ENCODE assay signal across 12 cellular contexts in genomic region chr3:127848131-127849129, GRCh38. TPM values are rescaled to one million over a fixed set of nuclear protein-coding genes. Genes with fewer than 3 reads are reported as not detected.
DNase-seq lines count a peak whose midpoint lies in the region; ATAC-seq and TF ChIP-seq lines count a peak whose summit lies in the region.
"Had no signal": no experiment of that assay in that cellular context is flagged by ENCODE, and none has a peak within 500 bp of the region (broad histone marks: within the 10 kb centered on the region; RNA-seq: fewer than 3 reads in every experiment).

No MANE protein-coding gene starts in this region.

- TF ChIP-seq CTCF in sigmoid colon (IDR thresholded peaks at IDR 0.05) (no peak), ascending aorta (IDR thresholded peaks at IDR 0.05) (no peak)

- H3K9me3 ChIP-seq in sigmoid colon (no peaks in the 10 kb centered on the region), ascending aorta (no peaks in the 10 kb centered on the region)
- H3K9me3 ChIP-seq: adrenal gland, HAP-1, heart left ventricle had no signal

- WGBS in sigmoid colon, 2 donors = 60 to 61% methylated on average over 9 of the region's 9 CpGs

- DNase-seq in NCI-H1694 treated with DMSO at 0.1 percent for 48 hours (lab: John Stamatoyannopoulos, UW) (peak; percentile 7), NCI-H1694 (lab: John Stamatoyannopoulos, UW) (no peak), kidney tubule cell (ENCODE audit: low spot score) (peak; percentile 26), substantia nigra (lab: John Stamatoyannopoulos, UW) (peak in 36 of 49 donors; percentile 12 to 76 (median 48)), sigmoid colon (no peak), ascending aorta (ENCODE audit: low spot score in 2 of 2) (no peak)
- DNase-seq: heart left ventricle; naive thymus-derived CD8-positive, alpha-beta T cell had no signal

- H3K27ac ChIP-seq in cingulate gyrus (ENCODE audit: low read depth, low read length) (peak overlapping the region; percentile 88), substantia nigra (ENCODE audit: low read depth, low read length, poor library complexity, severe bottlenecking) (peak overlapping the region; percentile 67), sigmoid colon (no peak overlapping the region), ascending aorta (no peak overlapping the region)
- H3K27ac ChIP-seq: adrenal gland, heart left ventricle had no signal

- ATAC-seq in GM21367 (IDR thresholded peaks at IDR 0.05; ENCODE audit: unreplicated experiment) = no peak
- ATAC-seq: naive thymus-derived CD8-positive, alpha-beta T cell had no signal

- H3K4me1 ChIP-seq in sigmoid colon (no peaks in the 10 kb centered on the region), ascending aorta (no peaks in the 10 kb centered on the region)
- H3K4me1 ChIP-seq: adrenal gland, HAP-1 had no signal

- TF ChIP-seq EP300 in sigmoid colon (IDR thresholded peaks at IDR 0.05) = no peak

- H3K36me3 ChIP-seq in sigmoid colon (no peaks in the 10 kb centered on the region), ascending aorta (no peaks in the 10 kb centered on the region)
- H3K36me3 ChIP-seq: adrenal gland, HAP-1, heart left ventricle had no signal

- H3K27me3 ChIP-seq in sigmoid colon (no peaks in the 10 kb centered on the region), ascending aorta (no peaks in the 10 kb centered on the region)
- H3K27me3 ChIP-seq: adrenal gland, heart left ventricle had no signal

- intact Hi-C loops in sigmoid colon (cut with DNase I) (no loop called here), ascending aorta (cut with DNase I) (no loop called here)

- H3K4me3 ChIP-seq in sigmoid colon = no peak overlapping the region
- H3K4me3 ChIP-seq in ascending aorta = no peak overlapping the region
- H3K4me3 ChIP-seq: adrenal gland, HAP-1, heart left ventricle had no signal

- no peak for TF ChIP-seq POLR2A in sigmoid colon (IDR thresholded peaks at IDR 0.05)

RNA-seq across cellular contexts. Expression of gene MGLL, which starts 26.1 kb away (rescaled TPM):
- 10 to 100 TPM; 24.7 to 46.8 (median 35.5) TPM for total RNA-seq in sigmoid colon
- polyA plus RNA-seq in sigmoid colon = 100 to 1,000 TPM; 110 to 220 (median 142) TPM
- total RNA-seq in ascending aorta = 101 TPM

Comparison
In these comparisons a context has a peak if more than half of its experiments do, and no peak if none do; other contexts are left out.
1. DNase-seq: peak in NCI-H1694 treated with DMSO at 0.1 percent for 48 hours (single experiment), kidney tubule cell (single experiment) and substantia nigra (36 of 49); none in NCI-H1694 (single experiment), sigmoid colon (single experiment) and ascending aorta (0 of 2).
2. H3K27ac ChIP-seq: peak in cingulate gyrus (single experiment) and substantia nigra (single experiment); none in sigmoid colon (0 of 4) and ascending aorta (0 of 2).